1 cellular context compared by ENCODE assay signal in the genomic region with DNA sequence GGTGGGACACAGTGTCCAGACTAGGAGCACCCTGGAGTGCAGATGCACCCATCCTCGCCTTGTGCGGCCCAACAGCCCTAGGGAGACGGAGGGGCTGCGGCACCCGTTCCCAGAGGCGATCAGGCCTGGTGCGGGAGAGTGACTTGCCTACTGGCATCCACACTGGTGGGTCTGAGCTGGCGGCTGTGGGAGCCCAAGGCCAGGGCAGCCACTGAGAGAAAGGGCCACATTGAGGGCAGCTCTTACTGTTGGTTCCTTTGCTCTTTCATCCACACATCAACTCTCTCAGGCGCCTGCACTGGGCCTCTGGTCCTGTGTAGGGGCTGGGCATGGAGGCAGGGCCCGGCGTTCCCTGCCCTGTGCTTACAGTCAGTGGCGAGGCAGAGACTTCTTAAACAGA.
TF ChIP-seq lines count a peak whose summit lies in the region.

No MANE protein-coding gene starts in this region.

TF ChIP-seq in SK-N-SH treated with all-trans-retinoic acid at 6 μM for 48 hours, 23 proteins besides CTCF, POLR2A, EP300 and RAD21 (continued from another document):
- TF ChIP-seq, protein P1, sequence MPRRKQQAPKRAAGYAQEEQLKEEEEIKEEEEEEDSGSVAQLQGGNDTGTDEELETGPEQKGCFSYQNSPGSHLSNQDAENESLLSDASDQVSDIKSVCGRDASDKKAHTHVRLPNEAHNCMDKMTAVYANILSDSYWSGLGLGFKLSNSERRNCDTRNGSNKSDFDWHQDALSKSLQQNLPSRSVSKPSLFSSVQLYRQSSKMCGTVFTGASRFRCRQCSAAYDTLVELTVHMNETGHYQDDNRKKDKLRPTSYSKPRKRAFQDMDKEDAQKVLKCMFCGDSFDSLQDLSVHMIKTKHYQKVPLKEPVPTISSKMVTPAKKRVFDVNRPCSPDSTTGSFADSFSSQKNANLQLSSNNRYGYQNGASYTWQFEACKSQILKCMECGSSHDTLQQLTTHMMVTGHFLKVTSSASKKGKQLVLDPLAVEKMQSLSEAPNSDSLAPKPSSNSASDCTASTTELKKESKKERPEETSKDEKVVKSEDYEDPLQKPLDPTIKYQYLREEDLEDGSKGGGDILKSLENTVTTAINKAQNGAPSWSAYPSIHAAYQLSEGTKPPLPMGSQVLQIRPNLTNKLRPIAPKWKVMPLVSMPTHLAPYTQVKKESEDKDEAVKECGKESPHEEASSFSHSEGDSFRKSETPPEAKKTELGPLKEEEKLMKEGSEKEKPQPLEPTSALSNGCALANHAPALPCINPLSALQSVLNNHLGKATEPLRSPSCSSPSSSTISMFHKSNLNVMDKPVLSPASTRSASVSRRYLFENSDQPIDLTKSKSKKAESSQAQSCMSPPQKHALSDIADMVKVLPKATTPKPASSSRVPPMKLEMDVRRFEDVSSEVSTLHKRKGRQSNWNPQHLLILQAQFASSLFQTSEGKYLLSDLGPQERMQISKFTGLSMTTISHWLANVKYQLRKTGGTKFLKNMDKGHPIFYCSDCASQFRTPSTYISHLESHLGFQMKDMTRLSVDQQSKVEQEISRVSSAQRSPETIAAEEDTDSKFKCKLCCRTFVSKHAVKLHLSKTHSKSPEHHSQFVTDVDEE (CRISPR knock-in tag; IDR thresholded peaks at IDR 0.05), result no peak
- no peak for TF ChIP-seq OSR1 (CRISPR knock-in tag; IDR thresholded peaks at IDR 0.05)
- TF ChIP-seq SNAI2 (CRISPR knock-in tag; IDR thresholded peaks at IDR 0.05), result no peak
- TF ChIP-seq, protein P2, sequence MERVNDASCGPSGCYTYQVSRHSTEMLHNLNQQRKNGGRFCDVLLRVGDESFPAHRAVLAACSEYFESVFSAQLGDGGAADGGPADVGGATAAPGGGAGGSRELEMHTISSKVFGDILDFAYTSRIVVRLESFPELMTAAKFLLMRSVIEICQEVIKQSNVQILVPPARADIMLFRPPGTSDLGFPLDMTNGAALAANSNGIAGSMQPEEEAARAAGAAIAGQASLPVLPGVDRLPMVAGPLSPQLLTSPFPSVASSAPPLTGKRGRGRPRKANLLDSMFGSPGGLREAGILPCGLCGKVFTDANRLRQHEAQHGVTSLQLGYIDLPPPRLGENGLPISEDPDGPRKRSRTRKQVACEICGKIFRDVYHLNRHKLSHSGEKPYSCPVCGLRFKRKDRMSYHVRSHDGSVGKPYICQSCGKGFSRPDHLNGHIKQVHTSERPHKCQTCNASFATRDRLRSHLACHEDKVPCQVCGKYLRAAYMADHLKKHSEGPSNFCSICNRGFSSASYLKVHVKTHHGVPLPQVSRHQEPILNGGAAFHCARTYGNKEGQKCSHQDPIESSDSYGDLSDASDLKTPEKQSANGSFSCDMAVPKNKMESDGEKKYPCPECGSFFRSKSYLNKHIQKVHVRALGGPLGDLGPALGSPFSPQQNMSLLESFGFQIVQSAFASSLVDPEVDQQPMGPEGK (CRISPR knock-in tag; IDR thresholded peaks at IDR 0.05; ENCODE audit: borderline replicate concordance), result no peak
- no peak for TF ChIP-seq POU6F1 (CRISPR knock-in tag; IDR thresholded peaks at IDR 0.05; ENCODE audit: borderline replicate concordance, low read depth)
- no peak for TF ChIP-seq GLIS3 (CRISPR knock-in tag; IDR thresholded peaks at IDR 0.05)
- no peak for TF ChIP-seq ZC3H10 (CRISPR knock-in tag; IDR thresholded peaks at IDR 0.05)
